8 cellular contexts compared by ENCODE assay signal in genomic region chr1:70410604-70411359, GRCh38. TPM values are rescaled to one million over a fixed set of nuclear protein-coding genes. Genes with fewer than 3 reads are reported as not detected.
DNase-seq lines count a peak whose midpoint lies in the region; ATAC-seq and TF ChIP-seq lines count a peak whose summit lies in the region.

TSS of gene CTH (plus strand) at chr1:70411268. CDS start at chr1:70411416, 148 bp downstream.

- CTCF ChIA-PET in AG04450 (lab: Charles Lee) (no interaction called here), activated B cell treated with CpG ODN at 0.5 μM for 24 hours (lab: Charles Lee) (interaction anchor here (2.0 kb wide), 1 partner anchor 56 kb away, joined by 7 read pairs; the partner anchor contains the start of gene ANKRD13C)

- H3K9me3 Mint-ChIP-seq in activated B cell treated with CpG ODN at 0.5 μM for 24 hours (no peaks in the 10 kb centered on the region), immature natural killer cell (no peaks in the 10 kb centered on the region)

- peak within 1 kb of the TSS; percentile 98 for H3K27ac ChIP-seq in AG04450 (ENCODE audit: low read depth, low read length)
- peak within 1 kb of the TSS; percentile 96 for H3K27ac ChIP-seq in caudate nucleus (ENCODE audit: low read depth, low read length)

- DNase-seq in AG04450 (ENCODE audit: low read depth, low spot score) (peak; percentile 85), NCI-H2227 treated with DMSO at 0.1 percent for 48 hours (lab: John Stamatoyannopoulos, UW) (peak; percentile 98), activated B cell treated with CpG ODN at 0.5 μM for 24 hours (peak; percentile 90), caudate nucleus (lab: John Stamatoyannopoulos, UW) (peak; percentile 37 to 99 (median 96)), immature natural killer cell (peak; percentile 90 to 92 (median 91)), smooth muscle cell of the brain vasculature (ENCODE audit: low read depth, low spot score) (peak; percentile 86)

- H3K36me3 Mint-ChIP-seq in activated B cell treated with CpG ODN at 0.5 μM for 24 hours (ENCODE audit: low read depth) (peaks cover 7% of the 10 kb centered on the region), immature natural killer cell (no peaks in the 10 kb centered on the region)

- H3K9me3 ChIP-seq in AG04450 (ENCODE audit: control insufficient read depth, insufficient read depth, low read length) = no peaks in the 10 kb centered on the region

- POLR2A ChIA-PET in AG04450 (lab: Yijun Ruan, JAX) = interaction anchor here (1.5 to 2.5 kb wide), 3 partner anchors 52 to 190 kb away, joined by 5 to 40 read pairs (median 7); partner anchors contain the start of genes ANKRD13C and SRSF11
- POLR2A ChIA-PET in activated B cell treated with CpG ODN at 0.5 μM for 24 hours (lab: Charles Lee) = interaction anchor here (1.0 to 3.9 kb wide), 9 partner anchors 10 to 670 kb away, joined by 3 to 83 read pairs (median 5); partner anchors contain the start of genes ANKRD13C, LRRC40, SRSF11 and ZRANB2

- TF ChIP-seq CTCF in AG04450 (IDR thresholded peaks at IDR 0.05; ENCODE audit: low read depth, low read length) (no peak), activated B cell treated with CpG ODN at 0.5 μM for 24 hours (IDR thresholded peaks at IDR 0.05) (no peak)

- H3K27me3 Mint-ChIP-seq in activated B cell treated with CpG ODN at 0.5 μM for 24 hours = peaks cover 11% of the 10 kb centered on the region
- peaks cover 9 to 14% (median 10%) of the 10 kb centered on the region in 3 donors for H3K27me3 Mint-ChIP-seq in immature natural killer cell (ENCODE audit: low read depth in 3 of 3)

- peaks cover 26% of the 10 kb centered on the region for H3K4me1 Mint-ChIP-seq in activated B cell treated with CpG ODN at 0.5 μM for 24 hours
- H3K4me1 Mint-ChIP-seq in immature natural killer cell = peaks cover 17 to 18% of the 10 kb centered on the region in 2 donors

- H3K27ac Mint-ChIP-seq in activated B cell treated with CpG ODN at 0.5 μM for 24 hours (peak within 1 kb of the TSS; percentile 98), immature natural killer cell (peak within 1 kb of the TSS; percentile 88 to 97 (median 95))

- no peaks in the 10 kb centered on the region for H3K27me3 ChIP-seq in AG04450 (ENCODE audit: control insufficient read depth, insufficient read depth, low read length)

- H3K4me3 ChIP-seq in AG04450 (ENCODE audit: low read depth, low read length) = peak within 1 kb of the TSS; percentile 72

- ATAC-seq in GM18907 (IDR thresholded peaks at IDR 0.05; ENCODE audit: unreplicated experiment) = peak; percentile 99
- peak; percentile 97 for ATAC-seq in HG03159 (IDR thresholded peaks at IDR 0.05; ENCODE audit: unreplicated experiment)
- peak; percentile 97 for ATAC-seq in activated B cell treated with CpG ODN at 0.5 μM for 24 hours (ENCODE audit: low read depth)

- H3K4me3 Mint-ChIP-seq in activated B cell treated with CpG ODN at 0.5 μM for 24 hours (peak within 1 kb of the TSS; percentile 95), immature natural killer cell (peak within 1 kb of the TSS; percentile 91 to 95 (median 92))

- intact Hi-C loops in activated B cell treated with CpG ODN at 0.5 μM for 24 hours (cut with micrococcal nuclease) = loop anchor here (1.0 kb wide), 4 partner anchors 56 to 671 kb away; partner anchors contain the start of genes ANKRD13C, LRRC40, SRSF11 and ZRANB2

RNA-seq across cellular contexts. Expression of gene CTH, which starts in this region (rescaled TPM):
- polyA plus RNA-seq in AG04450 (2011; rRNA removed) (7.9 and 9.6 TPM in 2 replicates), immature natural killer cell (1 to 10 TPM in 1 of 3 donors, under 1 TPM in 1, not detected in 1; 0.28 to 1.2 TPM)
- polyA minus RNA-seq in AG04450 (2011; rRNA and poly(A)+ RNA removed) = 6.5 and 7.8 TPM in 2 replicates
- 4.3 TPM in 2 replicates for total RNA-seq in activated B cell treated with CpG ODN at 0.5 μM for 24 hours

Comparison
In these comparisons a context has a peak if more than half of its experiments do, and no peak if none do; other contexts are left out.
1. Peak in every context shown above with its lines: DNase-seq, ATAC-seq, H3K4me3 ChIP-seq and H3K27ac ChIP-seq.